ENCODE assay signal across 2 cellular contexts in the genomic region with DNA sequence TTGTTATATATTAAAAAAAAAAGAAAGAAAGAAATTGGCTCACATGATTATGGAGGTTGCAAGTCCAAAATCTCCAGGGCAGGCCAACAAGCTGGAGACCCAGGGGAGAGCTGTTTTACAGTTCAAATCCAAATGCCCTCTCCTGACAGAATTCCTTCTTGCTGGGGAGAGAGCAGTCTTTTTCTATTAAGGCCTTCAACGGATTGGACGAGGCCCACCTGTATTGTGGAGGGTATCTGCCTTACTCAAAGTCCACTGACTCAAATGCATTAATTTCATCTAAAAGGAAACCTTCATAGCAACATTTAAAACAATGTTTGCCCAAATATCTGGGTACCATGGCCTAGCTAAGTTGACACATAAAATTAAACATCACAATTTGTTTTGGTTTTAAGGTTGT.
A peak's percentile ranks its signal among the peaks of the same experiment; 100 is the strongest.
TF ChIP-seq lines count a peak whose summit lies in the region.

No MANE protein-coding gene starts in this region.

TF ChIP-seq in HEK293, 187 proteins besides CTCF, POLR2A, EP300 and RAD21:
- TF ChIP-seq, protein P1, sequence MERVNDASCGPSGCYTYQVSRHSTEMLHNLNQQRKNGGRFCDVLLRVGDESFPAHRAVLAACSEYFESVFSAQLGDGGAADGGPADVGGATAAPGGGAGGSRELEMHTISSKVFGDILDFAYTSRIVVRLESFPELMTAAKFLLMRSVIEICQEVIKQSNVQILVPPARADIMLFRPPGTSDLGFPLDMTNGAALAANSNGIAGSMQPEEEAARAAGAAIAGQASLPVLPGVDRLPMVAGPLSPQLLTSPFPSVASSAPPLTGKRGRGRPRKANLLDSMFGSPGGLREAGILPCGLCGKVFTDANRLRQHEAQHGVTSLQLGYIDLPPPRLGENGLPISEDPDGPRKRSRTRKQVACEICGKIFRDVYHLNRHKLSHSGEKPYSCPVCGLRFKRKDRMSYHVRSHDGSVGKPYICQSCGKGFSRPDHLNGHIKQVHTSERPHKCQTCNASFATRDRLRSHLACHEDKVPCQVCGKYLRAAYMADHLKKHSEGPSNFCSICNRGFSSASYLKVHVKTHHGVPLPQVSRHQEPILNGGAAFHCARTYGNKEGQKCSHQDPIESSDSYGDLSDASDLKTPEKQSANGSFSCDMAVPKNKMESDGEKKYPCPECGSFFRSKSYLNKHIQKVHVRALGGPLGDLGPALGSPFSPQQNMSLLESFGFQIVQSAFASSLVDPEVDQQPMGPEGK (tag by site-specific recombination; IDR thresholded peaks at IDR 0.05): no peak
- peak; percentile 87 for TF ChIP-seq ZNF10 (tag by site-specific recombination; IDR thresholded peaks at IDR 0.05)

TF ChIP-seq in K562, 482 proteins besides CTCF, POLR2A, EP300 and RAD21 (continued from another document):
- no peak for TF ChIP-seq ZNF253 (CRISPR knock-in tag; conservative IDR thresholded peaks at IDR 0.05)
